In the genomic region with DNA sequence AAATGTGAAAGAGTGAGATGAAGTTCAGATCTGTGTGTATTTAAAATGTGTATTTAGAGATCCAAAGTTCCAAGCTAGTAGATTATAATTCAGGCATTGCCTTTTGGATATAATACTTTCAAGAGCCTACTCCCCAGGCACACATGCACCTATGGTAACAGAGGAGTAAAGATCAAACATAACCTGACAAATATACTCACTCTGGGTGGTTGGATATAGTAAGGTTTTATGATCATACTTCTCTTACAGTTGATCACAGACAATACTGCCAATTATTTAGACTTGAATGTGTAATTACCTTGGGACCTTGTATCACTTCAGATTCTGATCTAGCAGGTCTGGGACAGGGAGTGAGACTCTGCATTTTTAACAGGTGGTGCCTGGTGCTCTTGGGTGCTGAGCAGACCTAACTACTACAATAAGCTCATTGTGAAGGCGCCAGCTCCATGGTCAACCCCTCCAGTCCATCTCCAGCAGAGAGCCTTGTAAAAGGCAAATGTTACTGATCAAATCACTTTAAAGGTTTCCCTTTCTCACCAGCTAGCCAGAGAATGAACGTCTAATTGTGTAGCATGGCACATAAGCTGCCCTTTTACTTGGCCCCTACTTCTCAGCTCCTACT, we compare ENCODE assay signal across 2 cellular contexts.
TF ChIP-seq lines count a peak whose summit lies in the region.

No MANE protein-coding gene starts in this region.

TF ChIP-seq in WTC11, 78 proteins besides CTCF, POLR2A, EP300 and RAD21 (continued from another document):
- TF ChIP-seq RELA (CRISPR knock-in tag; IDR thresholded peaks at IDR 0.05; ENCODE audit: borderline replicate concordance): no peak
- TF ChIP-seq, protein P1, sequence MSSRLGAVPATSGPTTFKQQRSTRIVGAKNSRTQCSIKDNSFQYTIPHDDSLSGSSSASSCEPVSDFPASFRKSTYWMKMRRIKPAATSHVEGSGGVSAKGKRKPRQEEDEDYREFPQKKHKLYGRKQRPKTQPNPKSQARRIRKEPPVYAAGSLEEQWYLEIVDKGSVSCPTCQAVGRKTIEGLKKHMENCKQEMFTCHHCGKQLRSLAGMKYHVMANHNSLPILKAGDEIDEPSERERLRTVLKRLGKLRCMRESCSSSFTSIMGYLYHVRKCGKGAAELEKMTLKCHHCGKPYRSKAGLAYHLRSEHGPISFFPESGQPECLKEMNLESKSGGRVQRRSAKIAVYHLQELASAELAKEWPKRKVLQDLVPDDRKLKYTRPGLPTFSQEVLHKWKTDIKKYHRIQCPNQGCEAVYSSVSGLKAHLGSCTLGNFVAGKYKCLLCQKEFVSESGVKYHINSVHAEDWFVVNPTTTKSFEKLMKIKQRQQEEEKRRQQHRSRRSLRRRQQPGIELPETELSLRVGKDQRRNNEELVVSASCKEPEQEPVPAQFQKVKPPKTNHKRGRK (CRISPR knock-in tag; IDR thresholded peaks at IDR 0.05; ENCODE audit: borderline replicate concordance): no peak
- TF ChIP-seq, protein P2, sequence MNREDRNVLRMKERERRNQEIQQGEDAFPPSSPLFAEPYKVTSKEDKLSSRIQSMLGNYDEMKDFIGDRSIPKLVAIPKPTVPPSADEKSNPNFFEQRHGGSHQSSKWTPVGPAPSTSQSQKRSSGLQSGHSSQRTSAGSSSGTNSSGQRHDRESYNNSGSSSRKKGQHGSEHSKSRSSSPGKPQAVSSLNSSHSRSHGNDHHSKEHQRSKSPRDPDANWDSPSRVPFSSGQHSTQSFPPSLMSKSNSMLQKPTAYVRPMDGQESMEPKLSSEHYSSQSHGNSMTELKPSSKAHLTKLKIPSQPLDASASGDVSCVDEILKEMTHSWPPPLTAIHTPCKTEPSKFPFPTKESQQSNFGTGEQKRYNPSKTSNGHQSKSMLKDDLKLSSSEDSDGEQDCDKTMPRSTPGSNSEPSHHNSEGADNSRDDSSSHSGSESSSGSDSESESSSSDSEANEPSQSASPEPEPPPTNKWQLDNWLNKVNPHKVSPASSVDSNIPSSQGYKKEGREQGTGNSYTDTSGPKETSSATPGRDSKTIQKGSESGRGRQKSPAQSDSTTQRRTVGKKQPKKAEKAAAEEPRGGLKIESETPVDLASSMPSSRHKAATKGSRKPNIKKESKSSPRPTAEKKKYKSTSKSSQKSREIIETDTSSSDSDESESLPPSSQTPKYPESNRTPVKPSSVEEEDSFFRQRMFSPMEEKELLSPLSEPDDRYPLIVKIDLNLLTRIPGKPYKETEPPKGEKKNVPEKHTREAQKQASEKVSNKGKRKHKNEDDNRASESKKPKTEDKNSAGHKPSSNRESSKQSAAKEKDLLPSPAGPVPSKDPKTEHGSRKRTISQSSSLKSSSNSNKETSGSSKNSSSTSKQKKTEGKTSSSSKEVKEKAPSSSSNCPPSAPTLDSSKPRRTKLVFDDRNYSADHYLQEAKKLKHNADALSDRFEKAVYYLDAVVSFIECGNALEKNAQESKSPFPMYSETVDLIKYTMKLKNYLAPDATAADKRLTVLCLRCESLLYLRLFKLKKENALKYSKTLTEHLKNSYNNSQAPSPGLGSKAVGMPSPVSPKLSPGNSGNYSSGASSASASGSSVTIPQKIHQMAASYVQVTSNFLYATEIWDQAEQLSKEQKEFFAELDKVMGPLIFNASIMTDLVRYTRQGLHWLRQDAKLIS (CRISPR knock-in tag; IDR thresholded peaks at IDR 0.05; ENCODE audit: borderline replicate concordance): no peak

TF ChIP-seq in SK-N-SH, 30 proteins besides CTCF, POLR2A, EP300 and RAD21:
- TF ChIP-seq, protein P3, sequence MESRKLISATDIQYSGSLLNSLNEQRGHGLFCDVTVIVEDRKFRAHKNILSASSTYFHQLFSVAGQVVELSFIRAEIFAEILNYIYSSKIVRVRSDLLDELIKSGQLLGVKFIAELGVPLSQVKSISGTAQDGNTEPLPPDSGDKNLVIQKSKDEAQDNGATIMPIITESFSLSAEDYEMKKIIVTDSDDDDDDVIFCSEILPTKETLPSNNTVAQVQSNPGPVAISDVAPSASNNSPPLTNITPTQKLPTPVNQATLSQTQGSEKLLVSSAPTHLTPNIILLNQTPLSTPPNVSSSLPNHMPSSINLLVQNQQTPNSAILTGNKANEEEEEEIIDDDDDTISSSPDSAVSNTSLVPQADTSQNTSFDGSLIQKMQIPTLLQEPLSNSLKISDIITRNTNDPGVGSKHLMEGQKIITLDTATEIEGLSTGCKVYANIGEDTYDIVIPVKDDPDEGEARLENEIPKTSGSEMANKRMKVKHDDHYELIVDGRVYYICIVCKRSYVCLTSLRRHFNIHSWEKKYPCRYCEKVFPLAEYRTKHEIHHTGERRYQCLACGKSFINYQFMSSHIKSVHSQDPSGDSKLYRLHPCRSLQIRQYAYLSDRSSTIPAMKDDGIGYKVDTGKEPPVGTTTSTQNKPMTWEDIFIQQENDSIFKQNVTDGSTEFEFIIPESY (IDR thresholded peaks at IDR 0.05; ENCODE audit: borderline replicate concordance, low read depth): no peak
- TF ChIP-seq MXI1 (IDR thresholded peaks at IDR 0.05; ENCODE audit: low read depth, low read length) (no peak), FOXJ3 (CRISPR knock-in tag; IDR thresholded peaks at IDR 0.05) (no peak), CHD2 (IDR thresholded peaks at IDR 0.05; ENCODE audit: low read length, partially characterized antibody) (no peak), TAF1 (IDR thresholded peaks at IDR 0.05; ENCODE audit: borderline replicate concordance, low read depth, low read length) (no peak), RFX5 (IDR thresholded peaks at IDR 0.05; ENCODE audit: low read length) (no peak), TEAD4 (IDR thresholded peaks at IDR 0.05; ENCODE audit: borderline replicate concordance, insufficient read depth) (no peak), ELF1 (IDR thresholded peaks at IDR 0.05) (no peak), FOSL2 (IDR thresholded peaks at IDR 0.05; ENCODE audit: borderline replicate concordance, low read depth) (no peak), NFIC (IDR thresholded peaks at IDR 0.05; ENCODE audit: borderline replicate concordance) (no peak), RCOR1 (IDR thresholded peaks at IDR 0.05; ENCODE audit: low read length) (no peak), JUND (IDR thresholded peaks at IDR 0.05) (no peak)
- TF ChIP-seq, protein P4, sequence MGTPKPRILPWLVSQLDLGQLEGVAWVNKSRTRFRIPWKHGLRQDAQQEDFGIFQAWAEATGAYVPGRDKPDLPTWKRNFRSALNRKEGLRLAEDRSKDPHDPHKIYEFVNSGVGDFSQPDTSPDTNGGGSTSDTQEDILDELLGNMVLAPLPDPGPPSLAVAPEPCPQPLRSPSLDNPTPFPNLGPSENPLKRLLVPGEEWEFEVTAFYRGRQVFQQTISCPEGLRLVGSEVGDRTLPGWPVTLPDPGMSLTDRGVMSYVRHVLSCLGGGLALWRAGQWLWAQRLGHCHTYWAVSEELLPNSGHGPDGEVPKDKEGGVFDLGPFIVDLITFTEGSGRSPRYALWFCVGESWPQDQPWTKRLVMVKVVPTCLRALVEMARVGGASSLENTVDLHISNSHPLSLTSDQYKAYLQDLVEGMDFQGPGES (IDR thresholded peaks at IDR 0.05; ENCODE audit: low read depth, low read length): no peak
- TF ChIP-seq, protein P5, sequence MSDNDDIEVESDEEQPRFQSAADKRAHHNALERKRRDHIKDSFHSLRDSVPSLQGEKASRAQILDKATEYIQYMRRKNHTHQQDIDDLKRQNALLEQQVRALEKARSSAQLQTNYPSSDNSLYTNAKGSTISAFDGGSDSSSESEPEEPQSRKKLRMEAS (IDR thresholded peaks at IDR 0.05; ENCODE audit: low read depth): no peak
